Comparison of ENCODE assay signal across 8 cellular contexts in genomic region chrX:45758319-45758718, GRCh38.
DNase-seq lines count a peak whose midpoint lies in the region; ATAC-seq and TF ChIP-seq lines count a peak whose summit lies in the region.

No MANE protein-coding gene starts in this region.

- peak; percentile 57 for TF ChIP-seq POLR2A in NB4 (IDR thresholded peaks at IDR 0.05; ENCODE audit: extremely low read depth, insufficient read length)

- peak overlapping the region; percentile 62 for H3K4me3 Mint-ChIP-seq in Calu3 (ENCODE audit: low read depth, unreplicated experiment)

- H3K4me1 ChIP-seq in mononuclear cell (ENCODE audit: insufficient read depth, low read length) = peaks cover 86% of the 10 kb centered on the region

- BruUV-seq in Calu3 (replicated peaks; lab: Mats Ljungman, UMichigan) = no TSS peak

- no peaks in the 10 kb centered on the region for H3K27me3 Mint-ChIP-seq in Calu3 (ENCODE audit: unreplicated experiment)

- no peak for TF ChIP-seq CTCF in Calu3 (IDR thresholded peaks at IDR 0.05; ENCODE audit: unreplicated experiment)
- no peak for TF ChIP-seq CTCF in NB4 (IDR thresholded peaks at IDR 0.05; ENCODE audit: low read depth, low read length)

- no peaks in the 10 kb centered on the region for H3K9me3 Mint-ChIP-seq in Calu3 (ENCODE audit: low read depth, unreplicated experiment)

- no peaks in the 10 kb centered on the region for H3K9me3 ChIP-seq in mononuclear cell (ENCODE audit: low read depth, low read length)

- ATAC-seq in GM21619 (IDR thresholded peaks at IDR 0.05; ENCODE audit: unreplicated experiment) = peak; percentile 35

- H3K36me3 Mint-ChIP-seq in Calu3 (ENCODE audit: insufficient read depth, unreplicated experiment) = peaks cover 72% of the 10 kb centered on the region

- CTCF ChIA-PET in Calu3 (lab: Charles Lee) = interaction anchor here (1.3 kb wide), 1 partner anchor 12 kb away, joined by 3 read pairs; no protein-coding TSS in a partner anchor

- intact Hi-C loops in Calu3 (cut with micrococcal nuclease; ENCODE audit: unreplicated experiment) = loop anchor here (10.0 kb wide), 1 partner anchor 46 kb away; no protein-coding TSS in a partner anchor

- no peaks in the 10 kb centered on the region for H3K27me3 ChIP-seq in mononuclear cell (ENCODE audit: insufficient read depth, low read length)

- peak overlapping the region; percentile 61 for H3K4me3 ChIP-seq in NB4 (ENCODE audit: low read depth, low read length)
- peak overlapping the region; percentile 9 for H3K4me3 ChIP-seq in mononuclear cell (ENCODE audit: low read length)

- DNase-seq in Calu3 (no peak), NB4 (ENCODE audit: low read depth) (peak; percentile 93), cerebellar nuclear complex (lab: John Stamatoyannopoulos, UW) (no peak), SK-N-DZ (ENCODE audit: low spot score) (no peak), NCI-H1092 (lab: John Stamatoyannopoulos, UW) (no peak)
- peak; percentile 26 for DNase-seq in activated T-helper 9 cell treated with anti-CD3 and anti-CD28 coated beads, Interleukin-2, amount 50 U/mL, for 16 hours (ENCODE audit: low read depth)

- peak overlapping the region; percentile 90 for H3K27ac Mint-ChIP-seq in Calu3 (ENCODE audit: unreplicated experiment)

- peaks cover 52% of the 10 kb centered on the region for H3K4me1 Mint-ChIP-seq in Calu3 (ENCODE audit: low read depth, unreplicated experiment)

Comparison
In these comparisons a context has a peak if more than half of its experiments do, and no peak if none do; other contexts are left out.
1. DNase-seq: peak in NB4 (single experiment) and activated T-helper 9 cell treated with anti-CD3 and anti-CD28 coated beads, Interleukin-2, amount 50 U/mL, for 16 hours (single experiment); none in Calu3 (single experiment), cerebellar nuclear complex (0 of 2), SK-N-DZ (single experiment) and NCI-H1092 (single experiment).